In the genomic region with DNA sequence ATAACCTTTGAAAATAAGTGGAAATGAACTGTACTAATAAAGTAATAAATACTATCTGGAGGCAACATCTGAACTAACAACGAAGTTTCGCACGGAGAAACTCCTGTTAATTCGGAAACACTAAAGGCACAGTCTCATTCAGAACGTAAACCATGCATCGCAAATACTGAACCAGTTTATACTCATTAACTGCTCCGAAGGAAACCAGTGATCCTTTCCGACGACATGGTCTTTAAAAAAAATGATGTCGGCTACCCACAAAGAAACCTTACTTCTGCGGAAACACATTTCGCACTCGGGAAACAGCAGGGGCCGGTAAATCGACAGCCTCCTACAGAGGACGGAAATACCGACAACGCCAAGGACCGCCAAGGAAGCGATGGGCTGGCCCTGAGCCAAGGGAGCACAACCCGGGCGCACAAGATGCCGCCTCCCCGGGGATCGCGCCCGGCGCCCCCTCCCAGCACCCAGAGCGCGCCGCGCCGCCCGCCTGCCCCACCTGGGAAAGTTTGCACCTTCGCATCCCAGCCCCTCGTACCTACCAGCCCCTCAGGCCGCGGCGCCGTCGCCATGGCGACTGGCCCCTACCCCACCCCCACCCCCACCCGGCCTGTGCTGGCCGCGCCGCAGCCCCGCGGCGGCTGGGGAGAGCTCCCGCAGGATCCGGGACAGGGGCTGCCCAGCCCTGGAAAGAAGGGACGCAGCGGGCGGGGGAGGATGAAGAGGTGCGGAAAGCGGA, we compare ENCODE assay signal across 8 cellular contexts. TPM values are rescaled to one million over a fixed set of nuclear protein-coding genes. Genes with fewer than 3 reads are reported as not detected.
A peak's percentile ranks its signal among the peaks of the same experiment; 100 is the strongest.
DNase-seq lines count a peak whose midpoint lies in the region; ATAC-seq and TF ChIP-seq lines count a peak whose summit lies in the region.

No MANE protein-coding gene starts in this region.

- ATAC-seq in GM19467 (IDR thresholded peaks at IDR 0.05; ENCODE audit: unreplicated experiment): peak; percentile 36

- H3K4me3 Mint-ChIP-seq in endothelial cell (ENCODE audit: unreplicated experiment): peak overlapping the region; percentile 97

- no peaks in the 10 kb centered on the region for H3K9me3 ChIP-seq in mononuclear cell (ENCODE audit: low read depth, low read length)

- H3K27ac Mint-ChIP-seq in endothelial cell (ENCODE audit: unreplicated experiment): peak overlapping the region; percentile 99

- H3K4me1 Mint-ChIP-seq in endothelial cell (ENCODE audit: unreplicated experiment): peaks cover 31% of the 10 kb centered on the region

- peak overlapping the region; percentile 76 for H3K4me3 ChIP-seq in mononuclear cell (ENCODE audit: low read length)

- DNase-seq in C1 segment of cervical spinal cord (lab: John Stamatoyannopoulos, UW) (peak in 10 of 14 donors; percentile 54 to 82 (median 74)), HK-2 (ENCODE audit: unreplicated experiment) (peak; percentile 73), NOMO-1 treated with DMSO at 0.1 percent for 48 hours (lab: John Stamatoyannopoulos, UW; ENCODE audit: unreplicated experiment) (peak; percentile 68), endothelial cell (ENCODE audit: low spot score) (peak; percentile 75)
- peak; percentile 55 for DNase-seq in activated CD8-positive, alpha-beta memory T cell treated with anti-CD3 and anti-CD28 coated beads, Interleukin-2, amount 50 U/mL, for 1 hour (ENCODE audit: extremely low read depth)
- DNase-seq in stimulated activated CD8-positive, alpha-beta memory T cell treated with anti-CD3 and anti-CD28 coated beads, Interleukin-2, amount 100 ng/mL, for 1 hour (ENCODE audit: low read depth in 2 of 2): peak; percentile 48 to 58

- H3K27me3 ChIP-seq in mononuclear cell (ENCODE audit: insufficient read depth, low read length): no peaks in the 10 kb centered on the region

- H3K36me3 Mint-ChIP-seq in endothelial cell (ENCODE audit: low read depth, unreplicated experiment): peaks cover 8% of the 10 kb centered on the region

- H3K4me1 ChIP-seq in mononuclear cell (ENCODE audit: insufficient read depth, low read length): peaks cover 23% of the 10 kb centered on the region

- H3K9me3 Mint-ChIP-seq in endothelial cell (ENCODE audit: unreplicated experiment): no peaks in the 10 kb centered on the region

- H3K27me3 Mint-ChIP-seq in endothelial cell (ENCODE audit: unreplicated experiment): peaks cover 6% of the 10 kb centered on the region

- TF ChIP-seq CTCF in endothelial cell (IDR thresholded peaks at IDR 0.05; ENCODE audit: unreplicated experiment): no peak

RNA-seq across cellular contexts. Expression of a gene that starts 0.7 kb away (rescaled TPM):
- total RNA-seq in endothelial cell (ENCODE audit: unreplicated experiment) (95.4 TPM), mononuclear cell (152 TPM)

RNA-seq across cellular contexts. Expression of a gene that starts 37.6 kb away (rescaled TPM):
- total RNA-seq in endothelial cell (ENCODE audit: unreplicated experiment) (1,272 TPM), mononuclear cell (790 TPM)

RNA-seq across cellular contexts. Expression of a gene that starts 41.7 kb away (rescaled TPM):
- 8.6 TPM for total RNA-seq in endothelial cell (ENCODE audit: unreplicated experiment)
- total RNA-seq in mononuclear cell: 15.4 TPM

RNA-seq across cellular contexts. Expression of a gene that starts 43.7 kb away (rescaled TPM):
- 3.7 TPM for total RNA-seq in endothelial cell (ENCODE audit: unreplicated experiment)
- total RNA-seq in mononuclear cell: 5.4 TPM

Comparison
In these comparisons a context has a peak if more than half of its experiments do, and no peak if none do; other contexts are left out.
1. Peak in every context shown above with its lines: DNase-seq, ATAC-seq and H3K4me3 ChIP-seq.